Comparison of ENCODE assay signal across 22 cellular contexts in genomic region chr3:189778340-189778950, GRCh38.
DNase-seq lines count a peak whose midpoint lies in the region; ATAC-seq, FAIRE-seq and TF ChIP-seq lines count a peak whose summit lies in the region.
"Had no signal": no experiment of that assay in that cellular context is flagged by ENCODE, and none has a peak within 500 bp of the region (broad histone marks: within the 10 kb centered on the region; RNA-seq: fewer than 3 reads in every experiment).

No MANE protein-coding gene starts in this region.

- FAIRE-seq in keratinocyte (lab: Jason Lieb, UNC) = peak; percentile 9
- FAIRE-seq: colon had no signal

- dilution Hi-C loops in keratinocyte (cut with MboI; ENCODE audit: extremely low pct_ligation_motif_present, low sequenced_read_pairs) = no loop called here

- H4K20me1 ChIP-seq in keratinocyte (ENCODE audit: control insufficient read depth, extremely low read depth, insufficient read depth, low read length) = no peaks in the 10 kb centered on the region

- H3K27ac Mint-ChIP-seq in activated naive CD8-positive, alpha-beta T cell treated with anti-CD3 and anti-CD28 coated beads, Interleukin-2, amount 50 U/mL, for 24 hours = no peak overlapping the region
- H3K27ac Mint-ChIP-seq in CD4-positive, alpha-beta memory T cell = no peak overlapping the region
- H3K27ac Mint-ChIP-seq: activated naive CD8-positive, alpha-beta T cell treated with anti-CD3 and anti-CD28 coated beads, Interleukin-2, amount 10 ng/mL, durations not matched to agents 7 days and 5 days; activated T-cell treated with anti-CD3 and anti-CD28 coated beads, Interleukin-2, amount 50 U/mL, for 72 hours; brain; naive thymus-derived CD4-positive, alpha-beta T cell; T-helper 2 cell treated with Interferon-gamma antibody and Interleukin-4, amounts not matched to agents 5 μg/mL and 100 μg/mL, for 36 hours had no signal

- no peak overlapping the region for H2AFZ ChIP-seq in keratinocyte (ENCODE audit: control insufficient read depth, low read length)

- DNase-seq in keratinocyte (ENCODE audit: low read depth, low spot score) = no peak
- no peak for DNase-seq in activated naive CD8-positive, alpha-beta T cell treated with anti-CD3 and anti-CD28 coated beads, Interleukin-2, amount 50 U/mL, for 24 hours
- DNase-seq in HPDE6-E6E7 (ENCODE audit: extremely low spot score) = no peak
- DNase-seq in CD4-positive, alpha-beta memory T cell = no peak
- DNase-seq: activated naive CD8-positive, alpha-beta T cell treated with anti-CD3 and anti-CD28 coated beads, Interleukin-2, amount 10 ng/mL, durations not matched to agents 7 days and 5 days; activated T-cell treated with anti-CD3 and anti-CD28 coated beads, Interleukin-2, amount 50 U/mL, for 72 hours; DMS79 treated with DMSO at 0.1 percent for 48 hours; left colon; mesendoderm; naive thymus-derived CD4-positive, alpha-beta T cell; NCI-H1048; NCI-H1930; NCI-H345; RPMI8226; SK-N-SH had no signal

- H3K4me3 ChIP-seq in keratinocyte (ENCODE audit: control insufficient read depth in 2 of 3, extremely low read depth in 1 of 3, insufficient read depth in 2 of 3, low read depth in 1 of 3, low read length in 3 of 3) = no peak overlapping the region
- H3K4me3 ChIP-seq in CD4-positive, alpha-beta memory T cell (ENCODE audit: low read length in 2 of 2) = no peak overlapping the region

- intact Hi-C loops in CD4-positive, alpha-beta memory T cell (cut with micrococcal nuclease) = no loop called here

- H3K36me3 ChIP-seq in keratinocyte (ENCODE audit: control insufficient read depth in 2 of 2, extremely low read depth in 1 of 2, insufficient read depth in 2 of 2, low read length in 2 of 2) = no peaks in the 10 kb centered on the region
- H3K36me3 ChIP-seq in CD4-positive, alpha-beta memory T cell (ENCODE audit: insufficient read depth, low read length) = no peaks in the 10 kb centered on the region

- H3K9me1 ChIP-seq in keratinocyte (ENCODE audit: control insufficient read depth, extremely low read depth, insufficient read depth, low read length) = no peaks in the 10 kb centered on the region

- no peaks in the 10 kb centered on the region for H3K79me2 ChIP-seq in keratinocyte (ENCODE audit: control insufficient read depth, insufficient read depth, low read length)

- no peak overlapping the region for H3K9ac ChIP-seq in keratinocyte (ENCODE audit: control insufficient read depth, extremely low read depth, insufficient read depth, low read length)
- H3K9ac ChIP-seq: SK-N-SH had no signal

- H3K27me3 ChIP-seq in keratinocyte (ENCODE audit: control insufficient read depth, extremely low read depth, insufficient read depth, low read length) = no peaks in the 10 kb centered on the region
- no peaks in the 10 kb centered on the region for H3K27me3 ChIP-seq in CD4-positive, alpha-beta memory T cell (ENCODE audit: insufficient read depth, low read length)

- H3K4me2 ChIP-seq in keratinocyte (ENCODE audit: control insufficient read depth, extremely low read depth, insufficient read depth, low read depth, low read length) = no peak overlapping the region
- H3K4me2 ChIP-seq: SK-N-SH had no signal

- no peaks in the 10 kb centered on the region for H3K9me3 Mint-ChIP-seq in activated naive CD8-positive, alpha-beta T cell treated with anti-CD3 and anti-CD28 coated beads, Interleukin-2, amount 50 U/mL, for 24 hours
- H3K9me3 Mint-ChIP-seq in CD4-positive, alpha-beta memory T cell = no peaks in the 10 kb centered on the region
- H3K9me3 Mint-ChIP-seq: activated T-cell treated with anti-CD3 and anti-CD28 coated beads, Interleukin-2, amount 50 U/mL, for 72 hours; brain had no signal

- H3K4me1 Mint-ChIP-seq in activated naive CD8-positive, alpha-beta T cell treated with anti-CD3 and anti-CD28 coated beads, Interleukin-2, amount 50 U/mL, for 24 hours = peaks cover 3% of the 10 kb centered on the region
- H3K4me1 Mint-ChIP-seq in CD4-positive, alpha-beta memory T cell = no peaks in the 10 kb centered on the region
- H3K4me1 Mint-ChIP-seq: activated naive CD8-positive, alpha-beta T cell treated with anti-CD3 and anti-CD28 coated beads, Interleukin-2, amount 10 ng/mL, durations not matched to agents 7 days and 5 days; brain had no signal

- no peaks in the 10 kb centered on the region for H3K9me3 ChIP-seq in keratinocyte (ENCODE audit: control insufficient read depth, low read depth, low read length)
- no peaks in the 10 kb centered on the region for H3K9me3 ChIP-seq in CD4-positive, alpha-beta memory T cell (ENCODE audit: control insufficient read depth in 1 of 2, low read length in 2 of 2)
- H3K9me3 ChIP-seq: SK-N-SH had no signal

- H3K36me3 Mint-ChIP-seq in activated naive CD8-positive, alpha-beta T cell treated with anti-CD3 and anti-CD28 coated beads, Interleukin-2, amount 50 U/mL, for 24 hours (ENCODE audit: low read depth) = no peaks in the 10 kb centered on the region
- no peaks in the 10 kb centered on the region for H3K36me3 Mint-ChIP-seq in CD4-positive, alpha-beta memory T cell
- H3K36me3 Mint-ChIP-seq: brain; naive thymus-derived CD4-positive, alpha-beta T cell had no signal

- peaks cover 31% of the 10 kb centered on the region for H3K4me1 ChIP-seq in keratinocyte (ENCODE audit: control insufficient read depth, extremely low read depth, insufficient read depth, low read length)
- no peaks in the 10 kb centered on the region for H3K4me1 ChIP-seq in CD4-positive, alpha-beta memory T cell (ENCODE audit: insufficient read depth, low read length)

- H3K27ac ChIP-seq in keratinocyte (ENCODE audit: control insufficient read depth, insufficient read depth, low read length) = no peak overlapping the region
- no peak overlapping the region for H3K27ac ChIP-seq in CD4-positive, alpha-beta memory T cell (ENCODE audit: low read depth, low read length)

- CTCF ChIA-PET in CD4-positive, alpha-beta memory T cell (lab: Charles Lee; ENCODE audit: partially characterized antibody) = no interaction called here

- no peak for TF ChIP-seq CTCF in keratinocyte (optimal IDR thresholded peaks at IDR 0.05 in 1 of 3, IDR thresholded peaks at IDR 0.05 in 1 of 3, conservative IDR thresholded peaks at IDR 0.05 in 1 of 3; ENCODE audit: extremely low read depth in 1 of 3, insufficient read depth in 2 of 3, low read length in 3 of 3)

- ATAC-seq in GM18868 (IDR thresholded peaks at IDR 0.05; ENCODE audit: unreplicated experiment) = peak; percentile 84
- ATAC-seq in GM21717 (IDR thresholded peaks at IDR 0.05; ENCODE audit: unreplicated experiment) = peak; percentile 72
- peak; percentile 76 for ATAC-seq in HG03565 (IDR thresholded peaks at IDR 0.05; ENCODE audit: unreplicated experiment)
- no peak for ATAC-seq in activated naive CD8-positive, alpha-beta T cell treated with anti-CD3 and anti-CD28 coated beads, Interleukin-2, amount 50 U/mL, for 24 hours
- ATAC-seq: activated CD4-positive, CD25-positive, alpha-beta regulatory T cell treated with anti-CD3 and anti-CD28 coated beads, Interleukin-2, amount 50 U/mL, for 24 hours; left colon; naive thymus-derived CD4-positive, alpha-beta T cell had no signal

- no peak overlapping the region for H3K4me3 Mint-ChIP-seq in activated naive CD8-positive, alpha-beta T cell treated with anti-CD3 and anti-CD28 coated beads, Interleukin-2, amount 50 U/mL, for 24 hours
- no peak overlapping the region for H3K4me3 Mint-ChIP-seq in CD4-positive, alpha-beta memory T cell
- H3K4me3 Mint-ChIP-seq: activated naive CD8-positive, alpha-beta T cell treated with anti-CD3 and anti-CD28 coated beads, Interleukin-2, amount 10 ng/mL, durations not matched to agents 7 days and 5 days; activated T-cell treated with anti-CD3 and anti-CD28 coated beads, Interleukin-2, amount 50 U/mL, for 72 hours; brain; naive thymus-derived CD4-positive, alpha-beta T cell; T-helper 2 cell treated with Interferon-gamma antibody and Interleukin-4, amounts not matched to agents 5 μg/mL and 100 μg/mL, for 36 hours had no signal

- POLR2A ChIA-PET in CD4-positive, alpha-beta memory T cell (lab: Charles Lee; ENCODE audit: partially characterized antibody) = no interaction called here

- no peaks in the 10 kb centered on the region for H3K27me3 Mint-ChIP-seq in activated naive CD8-positive, alpha-beta T cell treated with anti-CD3 and anti-CD28 coated beads, Interleukin-2, amount 50 U/mL, for 24 hours
- H3K27me3 Mint-ChIP-seq in CD4-positive, alpha-beta memory T cell = peaks cover 0 to 1% of the 10 kb centered on the region in 2 donors
- H3K27me3 Mint-ChIP-seq: activated naive CD8-positive, alpha-beta T cell treated with anti-CD3 and anti-CD28 coated beads, Interleukin-2, amount 10 ng/mL, durations not matched to agents 7 days and 5 days; naive thymus-derived CD4-positive, alpha-beta T cell had no signal
